ENCODE assay signal across 8 cellular contexts in genomic region chr3:124791639-124792111, GRCh38.
A peak's percentile ranks its signal among the peaks of the same experiment; 100 is the strongest.
DNase-seq lines count a peak whose midpoint lies in the region; ATAC-seq, FAIRE-seq and TF ChIP-seq lines count a peak whose summit lies in the region.

No MANE protein-coding gene starts in this region.

- H2BK15ac ChIP-seq in neuronal stem cell (ENCODE audit: low read length): no peak overlapping the region

- H3K27me3 ChIP-seq in bronchial epithelial cell (ENCODE audit: control insufficient read depth, insufficient read depth, low read length): no peaks in the 10 kb centered on the region
- no peaks in the 10 kb centered on the region for H3K27me3 ChIP-seq in lower lobe of right lung (ENCODE audit: low read depth)
- no peaks in the 10 kb centered on the region for H3K27me3 ChIP-seq in upper lobe of right lung
- no peaks in the 10 kb centered on the region for H3K27me3 ChIP-seq in neuronal stem cell (ENCODE audit: control insufficient read depth in 3 of 3, insufficient read depth in 3 of 3, low read depth in 1 of 3, low read length in 3 of 3)

- peak overlapping the region; percentile 49 for H3K27ac ChIP-seq in lower lobe of right lung
- no peak overlapping the region for H3K27ac ChIP-seq in upper lobe of right lung
- H3K27ac ChIP-seq in neuronal stem cell (replicated peaks; ENCODE audit: low read length): no peak overlapping the region

- no peak overlapping the region for H2AFZ ChIP-seq in neuronal stem cell (ENCODE audit: low read length)

- intact Hi-C loops in activated CD4-positive, alpha-beta T cell treated with anti-CD3 and anti-CD28 coated beads for 36 hours (cut with DNase I, micrococcal nuclease): no loop called here
- intact Hi-C loops in lower lobe of right lung (cut with DNase I): no loop called here
- intact Hi-C loops in upper lobe of right lung (cut with DNase I): no loop called here

- H3K79me1 ChIP-seq in neuronal stem cell (ENCODE audit: low read depth, low read length): no peaks in the 10 kb centered on the region

- no peaks in the 10 kb centered on the region for H3K9me3 Mint-ChIP-seq in activated CD4-positive, alpha-beta T cell treated with anti-CD3 and anti-CD28 coated beads for 36 hours (ENCODE audit: low read depth)

- no peak overlapping the region for H2BK12ac ChIP-seq in neuronal stem cell (ENCODE audit: low read length)

- FAIRE-seq in bronchial epithelial cell (lab: Jason Lieb, UNC): no peak

- no peak for TF ChIP-seq CTCF in bronchial epithelial cell (IDR thresholded peaks at IDR 0.05; ENCODE audit: insufficient read depth, low read length, severe bottlenecking)
- no peak for TF ChIP-seq CTCF in lower lobe of right lung (IDR thresholded peaks at IDR 0.05)
- TF ChIP-seq CTCF in upper lobe of right lung (IDR thresholded peaks at IDR 0.05): no peak

- H3K27me3 Mint-ChIP-seq in activated CD4-positive, alpha-beta T cell treated with anti-CD3 and anti-CD28 coated beads for 36 hours: peaks cover 1% of the 10 kb centered on the region

- no peak overlapping the region for H3K4ac ChIP-seq in neuronal stem cell (ENCODE audit: low read length)

- no peak overlapping the region for H3K4me3 Mint-ChIP-seq in activated CD4-positive, alpha-beta T cell treated with anti-CD3 and anti-CD28 coated beads for 36 hours

- ATAC-seq in activated CD4-positive, alpha-beta T cell treated with anti-CD3 and anti-CD28 coated beads for 36 hours: peak; percentile 33
- ATAC-seq in lower lobe of right lung: peak; percentile 80 to 81
- ATAC-seq in upper lobe of right lung: peak; percentile 73
- no peak for ATAC-seq in HG02981 (IDR thresholded peaks at IDR 0.05; ENCODE audit: unreplicated experiment)

- peaks cover 10% of the 10 kb centered on the region for H3K4me1 ChIP-seq in lower lobe of right lung
- H3K4me1 ChIP-seq in upper lobe of right lung: peaks cover 23% of the 10 kb centered on the region
- H3K4me1 ChIP-seq in neuronal stem cell (ENCODE audit: control insufficient read depth in 2 of 2, insufficient read depth in 1 of 2, low read depth in 1 of 2, low read length in 2 of 2): peaks cover 0 to 1% of the 10 kb centered on the region in 2 donors

- H3K18ac ChIP-seq in neuronal stem cell (ENCODE audit: low read length): no peak overlapping the region

- no peak overlapping the region for H2BK5ac ChIP-seq in neuronal stem cell (ENCODE audit: low read length)

- peaks cover 3% of the 10 kb centered on the region for H3K36me3 ChIP-seq in bronchial epithelial cell (ENCODE audit: control insufficient read depth, insufficient read depth, low read length)
- H3K36me3 ChIP-seq in lower lobe of right lung: peaks cover 20% of the 10 kb centered on the region
- no peaks in the 10 kb centered on the region for H3K36me3 ChIP-seq in upper lobe of right lung
- H3K36me3 ChIP-seq in neuronal stem cell (replicated peaks in 1 of 2; ENCODE audit: control insufficient read depth in 2 of 2, insufficient read depth in 2 of 2, low read length in 2 of 2): peaks cover 0 to 21% of the 10 kb centered on the region in 2 donors

- H3K4me3 ChIP-seq in bronchial epithelial cell (ENCODE audit: low read depth, low read length) (no peak overlapping the region), lower lobe of right lung (no peak overlapping the region), upper lobe of right lung (no peak overlapping the region), neuronal stem cell (ENCODE audit: low read length in 2 of 2) (no peak overlapping the region)

- H3K4me1 Mint-ChIP-seq in activated CD4-positive, alpha-beta T cell treated with anti-CD3 and anti-CD28 coated beads for 36 hours: peaks cover 4% of the 10 kb centered on the region

- H3K27ac Mint-ChIP-seq in activated CD4-positive, alpha-beta T cell treated with anti-CD3 and anti-CD28 coated beads for 36 hours: no peak overlapping the region

- DNase-seq in activated CD4-positive, alpha-beta T cell treated with anti-CD3 and anti-CD28 coated beads for 36 hours: peak; percentile 13
- DNase-seq in activated CD4-positive, alpha-beta T cell treated with anti-CD3 and anti-CD28 coated beads, Interleukin-2, amount 50 U/mL, for 1 hour: no peak
- DNase-seq in bronchial epithelial cell (ENCODE audit: low read depth) (peak; percentile 65), lower lobe of right lung (no peak), upper lobe of right lung (no peak), neuronal stem cell (ENCODE audit: low spot score) (no peak)
- DNase-seq in activated naive CD4-positive, alpha-beta T cell (lab: John Stamatoyannopoulos, UW): no peak

- no peak overlapping the region for H3K23ac ChIP-seq in neuronal stem cell (ENCODE audit: low read depth, low read length, poor library complexity)

- no peak overlapping the region for H3K4me2 ChIP-seq in neuronal stem cell (ENCODE audit: insufficient read depth, low read length, poor library complexity, severe bottlenecking)

- H3K9ac ChIP-seq in neuronal stem cell (ENCODE audit: low read depth, low read length, poor library complexity): no peak overlapping the region

- no peaks in the 10 kb centered on the region for H3K9me3 ChIP-seq in lower lobe of right lung
- no peaks in the 10 kb centered on the region for H3K9me3 ChIP-seq in upper lobe of right lung
- no peaks in the 10 kb centered on the region for H3K9me3 ChIP-seq in neuronal stem cell (replicated peaks in 1 of 2; ENCODE audit: control insufficient read depth in 2 of 2, insufficient read depth in 1 of 2, low read depth in 1 of 2, low read length in 2 of 2)

- no peak overlapping the region for H4K8ac ChIP-seq in neuronal stem cell (ENCODE audit: low read depth, low read length)

- POLR2A ChIA-PET in activated CD4-positive, alpha-beta T cell treated with anti-CD3 and anti-CD28 coated beads for 36 hours (lab: Charles Lee): no interaction called here

- H2BK120ac ChIP-seq in neuronal stem cell (ENCODE audit: low read depth, low read length): no peak overlapping the region

- no peak overlapping the region for H4K91ac ChIP-seq in neuronal stem cell (ENCODE audit: low read depth, low read length, poor library complexity)

- WGBS in neuronal stem cell (ENCODE audit: extremely low coverage in 2 of 2, insufficient read length in 2 of 2, insufficient replicate concordance in 1 of 2), 2 donors: no CpG with 5 or more reads among the region's 8 CpGs

- CTCF ChIA-PET in activated CD4-positive, alpha-beta T cell treated with anti-CD3 and anti-CD28 coated beads for 36 hours (lab: Charles Lee): interaction anchor here (0.6 to 1.4 kb wide), 2 partner anchors 31 to 978 kb away, joined by 3 read pairs; no protein-coding TSS in a partner anchor

- H2AK5ac ChIP-seq in neuronal stem cell (ENCODE audit: low read depth, low read length): no peak overlapping the region

- no peak overlapping the region for H3K14ac ChIP-seq in neuronal stem cell (ENCODE audit: low read length)

- H3K36me3 Mint-ChIP-seq in activated CD4-positive, alpha-beta T cell treated with anti-CD3 and anti-CD28 coated beads for 36 hours (ENCODE audit: low read depth): no peaks in the 10 kb centered on the region

Comparison
In these comparisons a context has a peak if more than half of its experiments do, and no peak if none do; other contexts are left out.
1. DNase-seq: peak in activated CD4-positive, alpha-beta T cell treated with anti-CD3 and anti-CD28 coated beads for 36 hours (single experiment) and bronchial epithelial cell (single experiment); none in activated CD4-positive, alpha-beta T cell treated with anti-CD3 and anti-CD28 coated beads, Interleukin-2, amount 50 U/mL, for 1 hour (single experiment), lower lobe of right lung (single experiment), upper lobe of right lung (single experiment), neuronal stem cell (single experiment) and activated naive CD4-positive, alpha-beta T cell (0 of 4).